ENCODE assay signal across 8 cellular contexts in the genomic region with DNA sequence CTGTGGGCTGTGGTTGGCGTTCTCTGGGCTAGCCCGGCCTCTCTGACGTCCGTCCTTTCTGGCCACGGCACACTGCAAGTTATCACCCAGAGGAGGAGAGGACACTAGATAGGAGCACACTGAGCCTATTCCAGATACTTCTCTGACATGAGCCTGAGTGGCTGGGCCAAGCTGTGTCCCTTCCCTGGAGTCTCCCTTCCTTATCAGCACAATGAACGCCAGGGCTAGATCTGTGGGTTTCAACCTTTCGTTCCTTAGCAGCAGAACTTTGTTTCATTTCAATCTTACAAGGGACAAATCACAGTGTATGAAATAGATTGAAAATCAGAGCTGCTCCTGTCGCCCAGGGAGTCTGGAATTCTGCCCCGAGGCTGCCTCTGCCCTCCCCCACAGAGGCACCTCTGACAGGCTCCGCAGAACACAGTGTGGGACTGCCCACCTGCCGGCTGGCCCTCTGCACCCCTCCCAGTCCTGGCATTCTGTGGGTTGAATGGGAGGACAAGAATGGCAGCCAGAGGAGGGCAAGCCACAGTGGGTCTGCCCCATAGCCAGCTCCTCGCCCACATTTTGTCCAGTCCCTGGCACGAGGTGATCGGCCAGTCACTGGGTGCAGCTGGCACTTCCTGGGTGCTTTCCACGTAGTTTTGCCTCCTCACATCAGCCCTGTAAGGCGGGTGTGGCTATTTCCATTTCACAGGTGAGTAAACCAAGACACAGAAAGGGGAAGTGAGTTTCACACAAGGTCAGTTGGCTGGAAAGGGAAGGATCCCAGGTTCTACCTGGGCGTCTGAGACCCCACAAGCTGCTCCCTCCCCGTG. TPM values are rescaled to one million over a fixed set of nuclear protein-coding genes. Genes with fewer than 3 reads are reported as not detected.
DNase-seq lines count a peak whose midpoint lies in the region; ATAC-seq, FAIRE-seq and TF ChIP-seq lines count a peak whose summit lies in the region.

No MANE protein-coding gene starts in this region.

- peaks cover 15% of the 10 kb centered on the region for H3K36me3 ChIP-seq in astrocyte (ENCODE audit: insufficient read depth, low read length)
- no peaks in the 10 kb centered on the region for H3K36me3 ChIP-seq in right lobe of liver
- peaks cover 0 to 43% (median 19%) of the 10 kb centered on the region in 4 donors for H3K36me3 ChIP-seq in upper lobe of left lung

- H3K27ac ChIP-seq in astrocyte (ENCODE audit: low read depth, low read length) = no peak overlapping the region
- peak overlapping the region in 1 of 3 donors; percentile 28 for H3K27ac ChIP-seq in right lobe of liver
- peak overlapping the region; percentile 58 to 80 (median 78) for H3K27ac ChIP-seq in upper lobe of left lung

- H3K4me2 ChIP-seq in astrocyte (ENCODE audit: low read length) = no peak overlapping the region

- no peak for TF ChIP-seq CTCF in astrocyte (IDR thresholded peaks at IDR 0.05; ENCODE audit: insufficient read depth, low read depth, low read length)
- TF ChIP-seq CTCF in right lobe of liver (IDR thresholded peaks at IDR 0.05) = no peak
- TF ChIP-seq CTCF in upper lobe of left lung (IDR thresholded peaks at IDR 0.05) = no peak

- peaks cover 30% of the 10 kb centered on the region for H3K36me3 Mint-ChIP-seq in astrocyte (ENCODE audit: low read depth, unreplicated experiment)

- peaks cover 27% of the 10 kb centered on the region for H3K4me1 Mint-ChIP-seq in astrocyte (ENCODE audit: low read depth, unreplicated experiment)

- H3K4me3 Mint-ChIP-seq in astrocyte (ENCODE audit: unreplicated experiment) = no peak overlapping the region

- H3K4me3 ChIP-seq in astrocyte (ENCODE audit: insufficient read depth, low read depth, low read length) (no peak overlapping the region), right lobe of liver (no peak overlapping the region), upper lobe of left lung (no peak overlapping the region)

- FAIRE-seq in astrocyte (lab: Jason Lieb, UNC) = no peak

- H3K9me3 ChIP-seq in astrocyte (ENCODE audit: insufficient read depth, low read depth, low read length) = no peaks in the 10 kb centered on the region
- no peaks in the 10 kb centered on the region for H3K9me3 ChIP-seq in right lobe of liver
- H3K9me3 ChIP-seq in upper lobe of left lung = no peaks in the 10 kb centered on the region

- H3K27me3 Mint-ChIP-seq in astrocyte (ENCODE audit: low read depth, unreplicated experiment) = no peaks in the 10 kb centered on the region

- H3K27me3 ChIP-seq in astrocyte (ENCODE audit: insufficient read depth, low read length) = no peaks in the 10 kb centered on the region
- H3K27me3 ChIP-seq in right lobe of liver = no peaks in the 10 kb centered on the region
- no peaks in the 10 kb centered on the region for H3K27me3 ChIP-seq in upper lobe of left lung

- no peak overlapping the region for H2AFZ ChIP-seq in astrocyte (ENCODE audit: low read depth, low read length)

- ATAC-seq in GM18870 (IDR thresholded peaks at IDR 0.05; ENCODE audit: unreplicated experiment) (peak; percentile 31), HG02973 (IDR thresholded peaks at IDR 0.05; ENCODE audit: unreplicated experiment) (peak; percentile 35), right lobe of liver (peak; percentile 28 to 58 (median 55)), upper lobe of left lung (ENCODE audit: low FRiP score in 2 of 2) (peak; percentile 68 to 89), HG03045 (IDR thresholded peaks at IDR 0.05; ENCODE audit: unreplicated experiment) (no peak)

- TF ChIP-seq POLR2A in right lobe of liver (IDR thresholded peaks at IDR 0.05) = no peak
- no peak for TF ChIP-seq POLR2A in upper lobe of left lung (IDR thresholded peaks at IDR 0.05)

- H3K79me2 ChIP-seq in astrocyte (ENCODE audit: insufficient read depth, low read length) = peaks cover 37% of the 10 kb centered on the region

- WGBS in right lobe of liver (ENCODE audit: insufficient coverage, low coverage, low lambda C conversion rate, missing lambda C conversion rate) = 51% methylated on average over 3 of the region's 18 CpGs
- WGBS in upper lobe of left lung, 2 donors = 78% methylated on average over 14 to 18 of the region's 18 CpGs

- DNase-seq in astrocyte (ENCODE audit: low read depth) (peak; percentile 84), right lobe of liver (no peak), upper lobe of left lung (no peak), NCI-H187 (lab: John Stamatoyannopoulos, UW) (no peak), SKM-1 (lab: John Stamatoyannopoulos, UW; ENCODE audit: unreplicated experiment) (no peak)

- intact Hi-C loops in right lobe of liver (cut with DNase I) = no loop called here

- H3K9me3 Mint-ChIP-seq in astrocyte (ENCODE audit: unreplicated experiment) = no peaks in the 10 kb centered on the region

- peaks cover 59% of the 10 kb centered on the region for H4K20me1 ChIP-seq in astrocyte (ENCODE audit: insufficient read depth, low read length)

- TF ChIP-seq EP300 in upper lobe of left lung (IDR thresholded peaks at IDR 0.05) = no peak

- H3K4me1 ChIP-seq in astrocyte (ENCODE audit: insufficient read depth, low read length) (peaks cover 30% of the 10 kb centered on the region), right lobe of liver (no peaks in the 10 kb centered on the region), upper lobe of left lung (peaks cover 9 to 33% (median 21%) of the 10 kb centered on the region in 4 donors)

- no peak overlapping the region for H3K27ac Mint-ChIP-seq in astrocyte (ENCODE audit: unreplicated experiment)

- peak overlapping the region; percentile 43 for H3K9ac ChIP-seq in astrocyte (ENCODE audit: low read length)

RNA-seq across cellular contexts. Expression of a gene that starts 26.0 kb away (rescaled TPM):
- total RNA-seq in astrocyte (39.4 and 41.2 TPM in 2 replicates), right lobe of liver (10 to 100 TPM; 11.4 to 16.0 (median 12.8) TPM), upper lobe of left lung (10 to 100 TPM; 11.5 to 38.6 (median 29.8) TPM)

RNA-seq across cellular contexts. Expression of a gene that starts 30.4 kb away (rescaled TPM):
- total RNA-seq in astrocyte (33.4 and 33.7 TPM in 2 replicates), right lobe of liver (10 to 100 TPM in 4 of 6 experiments, 1 to 10 TPM in 2; 3.1 to 17.3 (median 11.2) TPM), upper lobe of left lung (100 to 1,000 TPM in 1 of 6 donors, 10 to 100 TPM in 5; 31.1 to 115 (median 66.8) TPM)

RNA-seq across cellular contexts. Expression of a gene that starts 53.9 kb away (rescaled TPM):
- total RNA-seq in astrocyte = not detected in 2 replicates
- total RNA-seq in right lobe of liver = not detected
- total RNA-seq in upper lobe of left lung = not detected
